In the genomic region with DNA sequence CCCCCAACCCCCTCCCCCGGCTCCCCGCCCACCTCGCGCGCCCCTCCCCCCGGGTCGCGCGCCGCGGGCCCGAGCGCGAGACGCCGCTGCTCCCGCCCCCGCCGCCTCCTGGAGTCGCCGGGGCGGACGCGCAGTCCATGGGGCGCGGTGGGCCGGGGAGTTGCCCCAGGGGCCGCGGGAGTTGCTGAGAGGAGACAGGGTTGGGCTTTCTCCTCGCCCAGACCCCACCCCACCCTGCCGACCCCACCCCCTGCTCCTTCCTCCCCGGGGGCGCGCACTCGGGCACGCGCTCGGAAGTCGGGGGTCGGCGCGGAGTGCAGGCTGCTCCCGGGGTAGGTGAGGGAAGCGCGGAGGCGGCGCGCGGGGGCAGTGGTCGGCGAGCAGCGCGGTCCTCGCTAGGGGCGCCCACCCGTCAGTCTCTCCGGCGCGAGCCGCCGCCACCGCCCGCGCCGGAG, we compare ENCODE assay signal across 8 cellular contexts. TPM values are rescaled to one million over a fixed set of nuclear protein-coding genes. Genes with fewer than 3 reads are reported as not detected.
DNase-seq lines count a peak whose midpoint lies in the region; ATAC-seq and TF ChIP-seq lines count a peak whose summit lies in the region.

LAMC1 (plus strand) TSS at position 275 of the 455 bp plus-strand sequence. CDS start 297 bp downstream, outside the sequence.

- TF ChIP-seq CTCF in osteoblast (IDR thresholded peaks at IDR 0.05; ENCODE audit: extremely low read depth, low read depth, low read length): no peak

- H3K36me3 ChIP-seq in osteoblast (ENCODE audit: insufficient read depth, low read length): peaks cover under 1% of the 10 kb centered on the region

- no peaks in the 10 kb centered on the region for H3K9me3 ChIP-seq in osteoblast (ENCODE audit: low read depth, low read length)

- H4K20me1 ChIP-seq in osteoblast (ENCODE audit: insufficient read depth, low read length): peaks cover 20% of the 10 kb centered on the region

- H3K27ac ChIP-seq in osteoblast (ENCODE audit: low read depth, low read length): peak within 1 kb of the TSS; percentile 96

- H3K4me1 ChIP-seq in osteoblast (ENCODE audit: insufficient read depth, low read length): peaks cover 27% of the 10 kb centered on the region

- H3K27me3 ChIP-seq in osteoblast (ENCODE audit: insufficient read depth, low read length): no peaks in the 10 kb centered on the region

- H3K4me3 ChIP-seq in osteoblast (ENCODE audit: insufficient read depth, low read length): peak within 1 kb of the TSS; percentile 92

- DNase-seq in DMS 273 (lab: John Stamatoyannopoulos, UW; ENCODE audit: unreplicated experiment) (peak; percentile 95), NCI-H82 treated with DMSO at 0.1 percent for 48 hours (lab: John Stamatoyannopoulos, UW; ENCODE audit: unreplicated experiment) (peak; percentile 57), amniotic epithelial cell (ENCODE audit: low read depth) (peak; percentile 79), Right ventricle myocardium superior (peak; percentile 87), osteoblast (ENCODE audit: insufficient read length, low spot score, missing footprints) (peak; percentile 97)
- no peak for DNase-seq in activated effector memory CD4-positive, alpha-beta T cell treated with Interleukin-2 at 50 U/mL for 16 hours

- peak within 1 kb of the TSS; percentile 61 for H2AFZ ChIP-seq in osteoblast (ENCODE audit: low read length)

- H3K79me2 ChIP-seq in osteoblast (ENCODE audit: insufficient read depth, low read length): peaks cover 48% of the 10 kb centered on the region

- H3K4me2 ChIP-seq in osteoblast (ENCODE audit: insufficient read depth, low read length): peak within 1 kb of the TSS; percentile 90

- peak; percentile 34 for ATAC-seq in GM19395 (IDR thresholded peaks at IDR 0.05; ENCODE audit: unreplicated experiment)
- ATAC-seq in HG03432 (IDR thresholded peaks at IDR 0.05; ENCODE audit: unreplicated experiment): peak; percentile 36
- ATAC-seq in Right ventricle myocardium superior (ENCODE audit: poor library complexity): peak; percentile 77

- intact Hi-C loops in Right ventricle myocardium superior (cut with DNase I): loop anchor here (10.0 kb wide), 1 partner anchor 72 kb away; no protein-coding TSS in a partner anchor

RNA-seq across cellular contexts. Expression of gene LAMC1, which starts in this region (rescaled TPM):
- total RNA-seq in Right ventricle myocardium superior: 87.5 TPM
- 903 and 966 TPM in 2 replicates for total RNA-seq in osteoblast

Comparison
In these comparisons a context has a peak if more than half of its experiments do, and no peak if none do; other contexts are left out.
1. RNA of gene LAMC1 (total RNA-seq): 903 to 966 TPM in osteoblast; 87.5 TPM in Right ventricle myocardium superior (single experiment); every median in the first group is over 10 times any median in the second.
2. Peak in every context shown above with its lines, with median percentiles within 50 percentile points of each other: ATAC-seq.